ENCODE assay signal across 25 cellular contexts in the genomic region with DNA sequence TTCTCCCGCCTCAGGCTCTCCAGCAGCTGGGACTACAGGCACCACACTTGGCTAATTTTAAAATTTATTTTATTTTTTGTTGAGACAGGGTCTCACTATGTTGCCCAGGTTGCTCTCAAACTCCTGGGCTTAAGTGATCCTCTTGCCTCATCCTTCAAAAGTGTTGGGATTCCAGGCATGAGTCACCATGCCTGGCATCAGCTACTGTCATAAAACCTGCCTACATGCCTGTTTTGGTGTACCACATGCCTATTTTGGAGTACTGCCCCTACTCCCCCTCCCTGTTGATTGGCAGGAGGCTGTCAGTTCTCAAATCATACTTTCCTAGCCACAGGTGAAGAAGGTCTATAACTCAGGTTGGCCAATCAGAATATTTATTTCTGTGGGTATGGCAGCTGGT.
"Had no signal": no experiment of that assay in that cellular context is flagged by ENCODE, and none has a peak within 500 bp of the region (broad histone marks: within the 10 kb centered on the region; RNA-seq: fewer than 3 reads in every experiment).

No MANE protein-coding gene starts in this region.

- H3K27ac ChIP-seq: left lung, neutrophil, pancreas, psoas muscle, upper lobe of left lung had no signal

- H3K27ac Mint-ChIP-seq: activated naive CD4-positive, alpha-beta T cell treated with anti-CD3 and anti-CD28 coated beads, Interleukin-2, amount 10 ng/mL, durations not matched to agents 7 days and 5 days; activated T-cell treated with anti-CD3 and anti-CD28 coated beads, Interleukin-2, amount 50 U/mL, for 72 hours; dendritic cell treated with granulocyte-macrophage colony-stimulating factor and Interleukin-4, amounts not matched to agents 40 ng/mL and 50 ng/mL, for 4 days; natural killer cell treated with Interleukin-12 subunit alpha and Interleukin-12 subunit beta and Interleukin-15 and Interleukin-18, amount 100 ng/mL, for 72 hours; T-helper 1 cell treated with Interleukin-12 subunit alpha and Interleukin-12 subunit beta and Interleukin-4 antibody, amounts not matched to agents 30 μg/mL and 1 μg/mL, for 36 hours; WTC11 had no signal

- H3K4me1 Mint-ChIP-seq: activated naive CD4-positive, alpha-beta T cell treated with anti-CD3 and anti-CD28 coated beads, Interleukin-2, amount 10 ng/mL, durations not matched to agents 7 days and 5 days had no signal

- H3K4me3 ChIP-seq: body of pancreas, left lung, pancreas, psoas muscle, upper lobe of left lung had no signal

- H3K4me1 ChIP-seq: left lung, psoas muscle, upper lobe of left lung had no signal

- H3K9me3 ChIP-seq: body of pancreas, left lung, neutrophil, pancreas, psoas muscle, upper lobe of left lung had no signal

- H3K9me3 Mint-ChIP-seq: activated naive CD4-positive, alpha-beta T cell treated with anti-CD3 and anti-CD28 coated beads, Interleukin-2, amount 10 ng/mL, durations not matched to agents 7 days and 5 days; dendritic cell treated with granulocyte-macrophage colony-stimulating factor and Interleukin-4, amounts not matched to agents 40 ng/mL and 50 ng/mL, for 4 days; WTC11 had no signal

- ATAC-seq: activated T-cell treated with anti-CD3 and anti-CD28 coated beads, Interleukin-2, amount 50 U/mL, for 72 hours; body of pancreas; left lung; natural killer cell treated with Interleukin-12 subunit alpha and Interleukin-12 subunit beta and Interleukin-15 and Interleukin-18, amount 100 ng/mL, for 72 hours; pancreas; right cardiac atrium; stimulated activated naive CD8-positive, alpha-beta T cell treated with anti-CD3 and anti-CD28 coated beads, Interleukin-15, Interleukin-2, amounts not matched to agents 100 U/mL and 50 U/mL, for 24 hours; WTC11 had no signal

- H3K4me3 Mint-ChIP-seq: activated naive CD4-positive, alpha-beta T cell treated with anti-CD3 and anti-CD28 coated beads, Interleukin-2, amount 10 ng/mL, durations not matched to agents 7 days and 5 days; activated T-cell treated with anti-CD3 and anti-CD28 coated beads, Interleukin-2, amount 50 U/mL, for 72 hours; dendritic cell treated with granulocyte-macrophage colony-stimulating factor and Interleukin-4, amounts not matched to agents 40 ng/mL and 50 ng/mL, for 4 days; natural killer cell treated with Interleukin-12 subunit alpha and Interleukin-12 subunit beta and Interleukin-15 and Interleukin-18, amount 100 ng/mL, for 72 hours; T-helper 1 cell treated with Interleukin-12 subunit alpha and Interleukin-12 subunit beta and Interleukin-4 antibody, amounts not matched to agents 30 μg/mL and 1 μg/mL, for 36 hours; WTC11 had no signal

- H3K36me3 ChIP-seq: left lung, neutrophil, pancreas, upper lobe of left lung had no signal

- H3K36me3 Mint-ChIP-seq: activated naive CD4-positive, alpha-beta T cell treated with anti-CD3 and anti-CD28 coated beads, Interleukin-2, amount 10 ng/mL, durations not matched to agents 7 days and 5 days; natural killer cell treated with Interleukin-12 subunit alpha and Interleukin-12 subunit beta and Interleukin-15 and Interleukin-18, amount 100 ng/mL, for 72 hours had no signal

- H3K27me3 Mint-ChIP-seq: activated naive CD4-positive, alpha-beta T cell treated with anti-CD3 and anti-CD28 coated beads, Interleukin-2, amount 10 ng/mL, durations not matched to agents 7 days and 5 days; dendritic cell treated with granulocyte-macrophage colony-stimulating factor and Interleukin-4, amounts not matched to agents 40 ng/mL and 50 ng/mL, for 4 days; natural killer cell treated with Interleukin-12 subunit alpha and Interleukin-12 subunit beta and Interleukin-15 and Interleukin-18, amount 100 ng/mL, for 72 hours had no signal

- DNase-seq: activated CD4-positive, alpha-beta T cell treated with anti-CD3 and anti-CD28 coated beads, Interleukin-2, amount 50 U/mL, for 4 hours; activated effector memory CD4-positive, alpha-beta T cell treated with anti-CD3 and anti-CD28 coated beads, Interleukin-2, amount 50 U/mL, for 16 hours; activated naive CD4-positive, alpha-beta T cell treated with anti-CD3 and anti-CD28 coated beads, Interleukin-2, amount 10 ng/mL, durations not matched to agents 7 days and 5 days; activated T-cell treated with anti-CD3 and anti-CD28 coated beads, Interleukin-2, amount 50 U/mL, for 72 hours; amygdala; body of pancreas; effector CD4-positive, alpha-beta T cell; erythroblast; foreskin fibroblast; kidney; left lung; pancreas; psoas muscle; right cardiac atrium; stimulated activated CD4-positive, alpha-beta T cell treated with anti-CD3 and anti-CD28 coated beads, Interleukin-12 subunit alpha, Interleukin-12 subunit beta, amount 100 ng/mL, for 4 hours; stimulated activated CD4-positive, alpha-beta T cell treated with anti-CD3 and anti-CD28 coated beads, Interleukin-4, amount 100 ng/mL, for 4 hours; stimulated activated naive CD8-positive, alpha-beta T cell treated with anti-CD3 and anti-CD28 coated beads, Interleukin-15, Interleukin-2, amounts not matched to agents 100 U/mL and 50 U/mL, for 24 hours; T1000; upper lobe of left lung had no signal

- FAIRE-seq: endometrium, kidney, pancreas had no signal

- H3K27me3 ChIP-seq: body of pancreas, left lung, neutrophil, pancreas, upper lobe of left lung had no signal
